ENCODE assay signal across 8 cellular contexts in the genomic region with DNA sequence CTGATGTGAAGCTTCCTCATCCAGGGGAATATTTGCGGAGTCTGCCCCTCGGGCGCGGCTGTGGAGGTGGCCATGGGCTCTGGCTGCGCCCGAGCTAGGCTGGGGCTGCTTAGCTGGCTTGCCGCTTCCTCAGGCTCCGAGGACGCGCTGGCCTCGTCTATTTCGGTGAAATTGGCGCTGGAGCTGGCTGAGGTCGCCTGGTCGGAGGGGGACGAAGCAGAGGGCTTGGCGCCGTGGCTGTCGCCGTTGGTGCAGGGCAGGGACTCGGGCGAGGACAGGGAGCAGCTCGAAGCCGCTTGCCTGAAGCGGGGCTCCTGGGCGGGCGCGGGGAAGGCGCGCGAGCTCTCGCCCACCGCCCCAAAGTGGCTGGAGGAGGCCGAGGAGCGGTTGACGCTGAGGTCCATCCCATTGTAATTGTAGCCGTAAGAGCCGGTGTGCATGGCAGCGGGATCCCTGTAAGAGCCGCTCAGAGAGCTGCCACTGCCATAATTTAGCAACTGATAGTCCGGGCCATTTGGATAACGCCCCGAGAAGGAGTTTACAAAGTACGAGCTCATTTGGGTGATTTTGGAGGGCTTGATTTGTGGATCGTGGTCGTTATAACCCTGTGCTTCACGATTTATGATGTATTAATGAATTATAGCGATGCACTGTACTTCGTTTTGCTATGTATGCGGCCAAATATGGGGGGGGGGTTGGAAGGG. TPM values are rescaled to one million over a fixed set of nuclear protein-coding genes. Genes with fewer than 3 reads are reported as not detected.
A peak's percentile ranks its signal among the peaks of the same experiment; 100 is the strongest.
DNase-seq lines count a peak whose midpoint lies in the region; ATAC-seq and TF ChIP-seq lines count a peak whose summit lies in the region.

A gene (minus strand): TSS at position 654 of the 704 bp plus-strand sequence. CDS start 97 bp downstream, at position 557.

- DNase-seq in AG04450 (ENCODE audit: low read depth, low spot score) = no peak
- DNase-seq in HFF-Myc (ENCODE audit: extremely low read depth, low read depth) = no peak
- no peak for DNase-seq in activated naive CD8-positive, alpha-beta T cell treated with anti-CD3 and anti-CD28 coated beads, Interleukin-2, amount 50 U/mL, for 24 hours
- no peak for DNase-seq in lower lobe of right lung
- no peak for DNase-seq in mucosa of gallbladder (ENCODE audit: low spot score)
- no peak for DNase-seq in dedifferentiated amniotic fluid mesenchymal stem cell (ENCODE audit: extremely low spot score)
- DNase-seq in GM03348 (ENCODE audit: low spot score) = no peak

- H3K27me3 ChIP-seq in AG04450 (ENCODE audit: control insufficient read depth, insufficient read depth, low read length) (no peaks in the 10 kb centered on the region), lower lobe of right lung (ENCODE audit: low read depth) (peaks cover 84% of the 10 kb centered on the region)

- CTCF ChIA-PET in AG04450 (lab: Charles Lee) = interaction anchor here (0.6 to 4.8 kb wide), 22 partner anchors 12 to 568 kb away, joined by 3 to 53 read pairs (median 5); a partner anchor contains a TSS

- peak within 1 kb of the TSS; percentile 97 for H3K27ac ChIP-seq in AG04450 (ENCODE audit: low read depth, low read length)
- H3K27ac ChIP-seq in lower lobe of right lung = peak within 1 kb of the TSS; percentile 81

- ATAC-seq in activated naive CD8-positive, alpha-beta T cell treated with anti-CD3 and anti-CD28 coated beads, Interleukin-2, amount 50 U/mL, for 24 hours = no peak
- ATAC-seq in lower lobe of right lung = no peak
- no peak for ATAC-seq in HG03439 (IDR thresholded peaks at IDR 0.05; ENCODE audit: unreplicated experiment)

- no peak within 1 kb of the TSS for H3K27ac Mint-ChIP-seq in activated naive CD8-positive, alpha-beta T cell treated with anti-CD3 and anti-CD28 coated beads, Interleukin-2, amount 50 U/mL, for 24 hours

- TF ChIP-seq CTCF in AG04450 (IDR thresholded peaks at IDR 0.05; ENCODE audit: low read depth, low read length) (no peak), HFF-Myc (IDR thresholded peaks at IDR 0.05; ENCODE audit: low read depth, low read length, missing control alignments) (no peak), lower lobe of right lung (IDR thresholded peaks at IDR 0.05) (no peak)

- peaks cover 84% of the 10 kb centered on the region for H3K27me3 Mint-ChIP-seq in activated naive CD8-positive, alpha-beta T cell treated with anti-CD3 and anti-CD28 coated beads, Interleukin-2, amount 50 U/mL, for 24 hours

- POLR2A ChIA-PET in AG04450 (lab: Yijun Ruan, JAX) = interaction anchor here (0.8 to 2.3 kb wide), 5 partner anchors 11 to 242 kb away, joined by 3 to 6 read pairs (median 5); no protein-coding TSS in a partner anchor

- H3K4me1 ChIP-seq in lower lobe of right lung = peaks cover 38% of the 10 kb centered on the region

- H3K4me3 ChIP-seq in AG04450 (ENCODE audit: low read depth, low read length) = peak within 1 kb of the TSS; percentile 89
- H3K4me3 ChIP-seq in HFF-Myc (replicated peaks; ENCODE audit: low read depth, low read length) = peak within 1 kb of the TSS; percentile 3
- peak within 1 kb of the TSS; percentile 63 for H3K4me3 ChIP-seq in lower lobe of right lung

- peak within 1 kb of the TSS; percentile 75 for H3K4me3 Mint-ChIP-seq in activated naive CD8-positive, alpha-beta T cell treated with anti-CD3 and anti-CD28 coated beads, Interleukin-2, amount 50 U/mL, for 24 hours

- H3K9me3 ChIP-seq in AG04450 (ENCODE audit: control insufficient read depth, insufficient read depth, low read length) (no peaks in the 10 kb centered on the region; the same call in 1 of the 2 replicates), lower lobe of right lung (no peaks in the 10 kb centered on the region)

- H3K4me1 Mint-ChIP-seq in activated naive CD8-positive, alpha-beta T cell treated with anti-CD3 and anti-CD28 coated beads, Interleukin-2, amount 50 U/mL, for 24 hours = peaks cover 44% of the 10 kb centered on the region

- intact Hi-C loops in lower lobe of right lung (cut with DNase I) = no loop called here

- H3K9me3 Mint-ChIP-seq in activated naive CD8-positive, alpha-beta T cell treated with anti-CD3 and anti-CD28 coated beads, Interleukin-2, amount 50 U/mL, for 24 hours = no peaks in the 10 kb centered on the region

- H3K36me3 ChIP-seq in lower lobe of right lung = peaks cover 5% of the 10 kb centered on the region

- no peaks in the 10 kb centered on the region for H3K36me3 Mint-ChIP-seq in activated naive CD8-positive, alpha-beta T cell treated with anti-CD3 and anti-CD28 coated beads, Interleukin-2, amount 50 U/mL, for 24 hours (ENCODE audit: low read depth)

RNA-seq across cellular contexts. Expression of the gene that starts here (rescaled TPM):
- polyA plus RNA-seq in AG04450 (2011; rRNA removed) = 9.4 and 9.8 TPM in 2 replicates
- polyA minus RNA-seq in AG04450 (2011; rRNA and poly(A)+ RNA removed) = 4.2 and 4.4 TPM in 2 replicates
- total RNA-seq in lower lobe of right lung (3.9 TPM), mucosa of gallbladder (0.49 TPM)

Comparison
In these comparisons a context has a peak if more than half of its experiments do, and no peak if none do; other contexts are left out.
1. H3K4me3 ChIP-seq: peak in every context shown above with its lines; median percentile 89 in AG04450; 63 in lower lobe of right lung; 3 in HFF-Myc.